In genomic region chr4:102299708-102300107, GRCh38 we compare ENCODE assay signal across 8 cellular contexts. TPM values are rescaled to one million over a fixed set of nuclear protein-coding genes. Genes with fewer than 3 reads are reported as not detected.
DNase-seq lines count a peak whose midpoint lies in the region; TF ChIP-seq lines count a peak whose summit lies in the region.

No MANE protein-coding gene starts in this region.

- H3K4me1 ChIP-seq in trophoblast cell (ENCODE audit: control insufficient read depth in 1 of 2, insufficient read depth in 2 of 2, low read length in 2 of 2) (no peaks in the 10 kb centered on the region), uterus (no peaks in the 10 kb centered on the region)

- H4K12ac ChIP-seq in trophoblast cell (ENCODE audit: low read depth, low read length), result no peak overlapping the region

- peak; percentile 67 for DNase-seq in AG08395 (ENCODE audit: low spot score)
- DNase-seq in GM10248 (ENCODE audit: extremely low spot score), result peak; percentile 30
- DNase-seq in H7, result peak; percentile 11
- DNase-seq in Jurkat, Clone E6-1 (ENCODE audit: low read depth, low spot score), result peak; percentile 46
- DNase-seq in foreskin fibroblast, result peak; percentile 16 to 63
- peak; percentile 39 to 70 for DNase-seq in trophoblast cell
- DNase-seq in uterus, result no peak

- H3K9me3 ChIP-seq in trophoblast cell (ENCODE audit: insufficient read depth, low read depth, low read length), result no peaks in the 10 kb centered on the region
- H3K9me3 ChIP-seq in uterus, result no peaks in the 10 kb centered on the region

- no peaks in the 10 kb centered on the region for H3K79me2 ChIP-seq in trophoblast cell (ENCODE audit: control insufficient read depth, insufficient read depth, low read length, poor library complexity)

- H4K91ac ChIP-seq in trophoblast cell (ENCODE audit: low read depth, low read length), result no peak overlapping the region

- H3K4me3 ChIP-seq in H7 (ENCODE audit: insufficient read depth, low read depth, low read length) (no peak overlapping the region), foreskin fibroblast (ENCODE audit: low read depth in 1 of 2, low read length in 2 of 2) (no peak overlapping the region), trophoblast cell (ENCODE audit: low read depth, low read length) (no peak overlapping the region), uterus (no peak overlapping the region)
- H3K4me3 ChIP-seq in Jurkat, Clone E6-1 (ENCODE audit: low read length), result no peak overlapping the region

- no peak for TF ChIP-seq POLR2A in uterus (IDR thresholded peaks at IDR 0.05)

- no peak overlapping the region for H3K18ac ChIP-seq in trophoblast cell (ENCODE audit: low read length)

- peak; percentile 72 for TF ChIP-seq CTCF in GM10248 (IDR thresholded peaks at IDR 0.05; ENCODE audit: control extremely low read depth, extremely low read depth, low read depth, missing control alignments)
- TF ChIP-seq CTCF in VCaP (conservative IDR thresholded peaks at IDR 0.05), result peak; percentile 91
- TF ChIP-seq CTCF in foreskin fibroblast (IDR thresholded peaks at IDR 0.05; ENCODE audit: low read depth, low read length), result peak; percentile 81
- TF ChIP-seq CTCF in uterus (IDR thresholded peaks at IDR 0.05), result peak in 2 of 4 experiments; percentile 14 to 33

- no peak overlapping the region for H3K4me2 ChIP-seq in trophoblast cell (ENCODE audit: low read length)

- H3K36me3 ChIP-seq in H7 (replicated peaks; ENCODE audit: control insufficient read depth, insufficient read depth, low read length), result no peaks in the 10 kb centered on the region
- peaks cover 0 to 2% of the 10 kb centered on the region in 2 experiments for H3K36me3 ChIP-seq in trophoblast cell (ENCODE audit: control insufficient read depth in 1 of 2, insufficient read depth in 2 of 2, low read length in 2 of 2)
- H3K36me3 ChIP-seq in uterus, result no peaks in the 10 kb centered on the region

- WGBS in trophoblast cell (ENCODE audit: extremely low coverage, insufficient coverage, insufficient read length), result no CpG with 5 or more reads among the region's 4 CpGs

- intact Hi-C loops in uterus (cut with DNase I; ENCODE audit: low total_unique reads), result no loop called here

- H2BK120ac ChIP-seq in trophoblast cell (ENCODE audit: insufficient read depth, low read length, poor library complexity), result no peak overlapping the region

- H2BK12ac ChIP-seq in trophoblast cell (ENCODE audit: low read length), result no peak overlapping the region

- H3K27me3 ChIP-seq in H7 (ENCODE audit: control insufficient read depth, insufficient read depth, low read length), result no peaks in the 10 kb centered on the region
- H3K27me3 ChIP-seq in trophoblast cell (ENCODE audit: insufficient read depth, low read length), result no peaks in the 10 kb centered on the region
- H3K27me3 ChIP-seq in uterus, result no peaks in the 10 kb centered on the region

- H3K14ac ChIP-seq in trophoblast cell (ENCODE audit: low read length), result no peak overlapping the region

- no peak overlapping the region for H2AK5ac ChIP-seq in trophoblast cell (ENCODE audit: low read length)

- H4K8ac ChIP-seq in trophoblast cell (ENCODE audit: low read depth, low read length), result no peak overlapping the region

- no peak overlapping the region for H3K23ac ChIP-seq in trophoblast cell (ENCODE audit: low read length)

- no peaks in the 10 kb centered on the region for H3K79me1 ChIP-seq in trophoblast cell (ENCODE audit: low read length)

- CTCF ChIA-PET in GM10248 (lab: Yijun Ruan, JAX), result interaction anchor here (1.0 to 3.4 kb wide), 17 partner anchors 9 to 1129 kb away, joined by 3 to 23 read pairs (median 5); no protein-coding TSS in a partner anchor

- POLR2A ChIA-PET in GM10248 (lab: Yijun Ruan, JAX), result no interaction called here

- H3K27ac ChIP-seq in VCaP (no peak overlapping the region), trophoblast cell (ENCODE audit: low read depth, low read length) (no peak overlapping the region), uterus (no peak overlapping the region)

- no peak overlapping the region for H3K9ac ChIP-seq in trophoblast cell (ENCODE audit: low read length)

- H2AFZ ChIP-seq in trophoblast cell (ENCODE audit: insufficient read depth, low read length, poor library complexity), result no peak overlapping the region

- no peak overlapping the region for H2BK5ac ChIP-seq in trophoblast cell (ENCODE audit: low read depth, low read length, poor library complexity)

- H3K4ac ChIP-seq in trophoblast cell (ENCODE audit: low read depth, low read length), result no peak overlapping the region

RNA-seq across cellular contexts. Expression of gene SLC39A8, which starts 45.6 kb away (rescaled TPM):
- total RNA-seq in H7 (2014; rRNA removed; shearing (Covaris generic)), result 33.6 and 40.0 TPM in 2 replicates
- polyA plus RNA-seq in Jurkat, Clone E6-1 (2012; ENCODE audit: insufficient read depth, insufficient read length), result 59.7 TPM
- 32.6 and 35.3 TPM in 2 replicates for polyA plus RNA-seq in trophoblast cell (2013)
- total RNA-seq in uterus, result 10 to 100 TPM in 3 of 4 donors, 1 to 10 TPM in 1; 9.4 to 38.6 (median 14.4) TPM

Comparison
In these comparisons a context has a peak if more than half of its experiments do, and no peak if none do; other contexts are left out.
1. DNase-seq: peak in AG08395 (single experiment), GM10248 (single experiment), H7 (single experiment), Jurkat, Clone E6-1 (single experiment), foreskin fibroblast (2 of 2) and trophoblast cell (2 of 2); none in uterus (0 of 2).